ENCODE assay signal across 1 cellular context in the genomic region with DNA sequence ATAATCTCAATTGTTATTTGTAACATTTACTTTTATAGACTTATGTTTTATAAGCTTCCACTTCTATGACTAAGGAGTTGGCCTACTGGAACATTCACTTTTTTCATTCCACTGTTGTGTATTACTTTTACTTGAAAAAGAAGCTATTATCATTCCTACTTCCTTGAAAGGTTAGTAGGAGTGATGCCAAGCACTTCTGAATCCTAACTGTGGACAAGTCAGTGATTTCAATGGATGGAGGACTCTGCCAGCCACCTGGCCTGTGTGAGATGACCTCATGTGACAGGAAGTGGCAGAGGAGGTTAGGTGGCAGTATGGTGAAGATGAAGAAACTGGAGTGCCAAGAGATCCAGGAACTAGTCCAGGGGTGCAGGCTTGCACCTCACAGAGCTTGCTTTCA.
TF ChIP-seq lines count a peak whose summit lies in the region.

No MANE protein-coding gene starts in this region.

TF ChIP-seq in WTC11, 78 proteins besides CTCF, POLR2A, EP300 and RAD21:
- TF ChIP-seq FOXP1 (CRISPR knock-in tag; IDR thresholded peaks at IDR 0.05; ENCODE audit: borderline replicate concordance) (no peak), NR1H2 (CRISPR knock-in tag; IDR thresholded peaks at IDR 0.05) (no peak)
